Comparison of ENCODE assay signal across 1 cellular context in genomic region chr1:16152521-16153087, GRCh38.
TF ChIP-seq lines count a peak whose summit lies in the region.

No MANE protein-coding gene starts in this region.

TF ChIP-seq in HCT116, 20 proteins besides CTCF, POLR2A, EP300 and RAD21 (continued from another document):
- TF ChIP-seq, protein P1, sequence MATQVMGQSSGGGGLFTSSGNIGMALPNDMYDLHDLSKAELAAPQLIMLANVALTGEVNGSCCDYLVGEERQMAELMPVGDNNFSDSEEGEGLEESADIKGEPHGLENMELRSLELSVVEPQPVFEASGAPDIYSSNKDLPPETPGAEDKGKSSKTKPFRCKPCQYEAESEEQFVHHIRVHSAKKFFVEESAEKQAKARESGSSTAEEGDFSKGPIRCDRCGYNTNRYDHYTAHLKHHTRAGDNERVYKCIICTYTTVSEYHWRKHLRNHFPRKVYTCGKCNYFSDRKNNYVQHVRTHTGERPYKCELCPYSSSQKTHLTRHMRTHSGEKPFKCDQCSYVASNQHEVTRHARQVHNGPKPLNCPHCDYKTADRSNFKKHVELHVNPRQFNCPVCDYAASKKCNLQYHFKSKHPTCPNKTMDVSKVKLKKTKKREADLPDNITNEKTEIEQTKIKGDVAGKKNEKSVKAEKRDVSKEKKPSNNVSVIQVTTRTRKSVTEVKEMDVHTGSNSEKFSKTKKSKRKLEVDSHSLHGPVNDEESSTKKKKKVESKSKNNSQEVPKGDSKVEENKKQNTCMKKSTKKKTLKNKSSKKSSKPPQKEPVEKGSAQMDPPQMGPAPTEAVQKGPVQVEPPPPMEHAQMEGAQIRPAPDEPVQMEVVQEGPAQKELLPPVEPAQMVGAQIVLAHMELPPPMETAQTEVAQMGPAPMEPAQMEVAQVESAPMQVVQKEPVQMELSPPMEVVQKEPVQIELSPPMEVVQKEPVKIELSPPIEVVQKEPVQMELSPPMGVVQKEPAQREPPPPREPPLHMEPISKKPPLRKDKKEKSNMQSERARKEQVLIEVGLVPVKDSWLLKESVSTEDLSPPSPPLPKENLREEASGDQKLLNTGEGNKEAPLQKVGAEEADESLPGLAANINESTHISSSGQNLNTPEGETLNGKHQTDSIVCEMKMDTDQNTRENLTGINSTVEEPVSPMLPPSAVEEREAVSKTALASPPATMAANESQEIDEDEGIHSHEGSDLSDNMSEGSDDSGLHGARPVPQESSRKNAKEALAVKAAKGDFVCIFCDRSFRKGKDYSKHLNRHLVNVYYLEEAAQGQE (IDR thresholded peaks at IDR 0.05; ENCODE audit: low read depth): no peak
- no peak for TF ChIP-seq SRF (IDR thresholded peaks at IDR 0.05; ENCODE audit: low read depth)
